ENCODE assay signal across 2 cellular contexts in the genomic region with DNA sequence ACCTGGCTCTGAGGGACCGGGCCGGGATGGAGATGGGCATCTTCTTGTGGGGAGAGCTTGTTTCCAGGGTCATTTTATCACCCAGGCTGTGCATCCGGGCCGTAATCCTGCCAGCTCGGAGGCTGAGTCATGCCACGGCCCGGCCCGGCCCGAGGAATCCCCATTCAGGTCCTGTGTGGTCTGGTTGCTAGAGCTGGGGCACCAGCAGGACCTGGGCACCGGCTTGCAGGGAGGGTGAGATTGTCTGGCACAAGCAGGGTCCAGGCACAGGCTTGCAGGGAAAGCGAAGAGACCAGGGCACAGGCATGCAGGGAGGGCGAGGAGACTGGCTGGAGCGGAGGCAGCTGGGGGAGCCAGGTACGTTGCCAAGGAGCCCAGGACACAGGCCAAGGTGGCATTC.
TF ChIP-seq lines count a peak whose summit lies in the region.

No MANE protein-coding gene starts in this region.

TF ChIP-seq in liver, 16 proteins besides CTCF, POLR2A, EP300 and RAD21 (continued from another document):
- TF ChIP-seq, protein P1, sequence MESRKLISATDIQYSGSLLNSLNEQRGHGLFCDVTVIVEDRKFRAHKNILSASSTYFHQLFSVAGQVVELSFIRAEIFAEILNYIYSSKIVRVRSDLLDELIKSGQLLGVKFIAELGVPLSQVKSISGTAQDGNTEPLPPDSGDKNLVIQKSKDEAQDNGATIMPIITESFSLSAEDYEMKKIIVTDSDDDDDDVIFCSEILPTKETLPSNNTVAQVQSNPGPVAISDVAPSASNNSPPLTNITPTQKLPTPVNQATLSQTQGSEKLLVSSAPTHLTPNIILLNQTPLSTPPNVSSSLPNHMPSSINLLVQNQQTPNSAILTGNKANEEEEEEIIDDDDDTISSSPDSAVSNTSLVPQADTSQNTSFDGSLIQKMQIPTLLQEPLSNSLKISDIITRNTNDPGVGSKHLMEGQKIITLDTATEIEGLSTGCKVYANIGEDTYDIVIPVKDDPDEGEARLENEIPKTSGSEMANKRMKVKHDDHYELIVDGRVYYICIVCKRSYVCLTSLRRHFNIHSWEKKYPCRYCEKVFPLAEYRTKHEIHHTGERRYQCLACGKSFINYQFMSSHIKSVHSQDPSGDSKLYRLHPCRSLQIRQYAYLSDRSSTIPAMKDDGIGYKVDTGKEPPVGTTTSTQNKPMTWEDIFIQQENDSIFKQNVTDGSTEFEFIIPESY (IDR thresholded peaks at IDR 0.05): no peak
- TF ChIP-seq SP1 (IDR thresholded peaks at IDR 0.05) (no peak), EGR1 (IDR thresholded peaks at IDR 0.05; ENCODE audit: low read depth in 2 of 2) (no peak), HNF4A (conservative IDR thresholded peaks at IDR 0.05) (no peak), TAF1 (conservative IDR thresholded peaks at IDR 0.05) (no peak), FOXA1 (IDR thresholded peaks at IDR 0.05) (no peak)

TF ChIP-seq in HepG2, 621 proteins besides CTCF, POLR2A, EP300 and RAD21 (continued from another document):
- TF ChIP-seq, protein P2, sequence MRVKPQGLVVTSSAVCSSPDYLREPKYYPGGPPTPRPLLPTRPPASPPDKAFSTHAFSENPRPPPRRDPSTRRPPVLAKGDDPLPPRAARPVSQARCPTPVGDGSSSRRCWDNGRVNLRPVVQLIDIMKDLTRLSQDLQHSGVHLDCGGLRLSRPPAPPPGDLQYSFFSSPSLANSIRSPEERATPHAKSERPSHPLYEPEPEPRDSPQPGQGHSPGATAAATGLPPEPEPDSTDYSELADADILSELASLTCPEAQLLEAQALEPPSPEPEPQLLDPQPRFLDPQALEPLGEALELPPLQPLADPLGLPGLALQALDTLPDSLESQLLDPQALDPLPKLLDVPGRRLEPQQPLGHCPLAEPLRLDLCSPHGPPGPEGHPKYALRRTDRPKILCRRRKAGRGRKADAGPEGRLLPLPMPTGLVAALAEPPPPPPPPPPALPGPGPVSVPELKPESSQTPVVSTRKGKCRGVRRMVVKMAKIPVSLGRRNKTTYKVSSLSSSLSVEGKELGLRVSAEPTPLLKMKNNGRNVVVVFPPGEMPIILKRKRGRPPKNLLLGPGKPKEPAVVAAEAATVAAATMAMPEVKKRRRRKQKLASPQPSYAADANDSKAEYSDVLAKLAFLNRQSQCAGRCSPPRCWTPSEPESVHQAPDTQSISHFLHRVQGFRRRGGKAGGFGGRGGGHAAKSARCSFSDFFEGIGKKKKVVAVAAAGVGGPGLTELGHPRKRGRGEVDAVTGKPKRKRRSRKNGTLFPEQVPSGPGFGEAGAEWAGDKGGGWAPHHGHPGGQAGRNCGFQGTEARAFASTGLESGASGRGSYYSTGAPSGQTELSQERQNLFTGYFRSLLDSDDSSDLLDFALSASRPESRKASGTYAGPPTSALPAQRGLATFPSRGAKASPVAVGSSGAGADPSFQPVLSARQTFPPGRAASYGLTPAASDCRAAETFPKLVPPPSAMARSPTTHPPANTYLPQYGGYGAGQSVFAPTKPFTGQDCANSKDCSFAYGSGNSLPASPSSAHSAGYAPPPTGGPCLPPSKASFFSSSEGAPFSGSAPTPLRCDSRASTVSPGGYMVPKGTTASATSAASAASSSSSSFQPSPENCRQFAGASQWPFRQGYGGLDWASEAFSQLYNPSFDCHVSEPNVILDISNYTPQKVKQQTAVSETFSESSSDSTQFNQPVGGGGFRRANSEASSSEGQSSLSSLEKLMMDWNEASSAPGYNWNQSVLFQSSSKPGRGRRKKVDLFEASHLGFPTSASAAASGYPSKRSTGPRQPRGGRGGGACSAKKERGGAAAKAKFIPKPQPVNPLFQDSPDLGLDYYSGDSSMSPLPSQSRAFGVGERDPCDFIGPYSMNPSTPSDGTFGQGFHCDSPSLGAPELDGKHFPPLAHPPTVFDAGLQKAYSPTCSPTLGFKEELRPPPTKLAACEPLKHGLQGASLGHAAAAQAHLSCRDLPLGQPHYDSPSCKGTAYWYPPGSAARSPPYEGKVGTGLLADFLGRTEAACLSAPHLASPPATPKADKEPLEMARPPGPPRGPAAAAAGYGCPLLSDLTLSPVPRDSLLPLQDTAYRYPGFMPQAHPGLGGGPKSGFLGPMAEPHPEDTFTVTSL (CRISPR knock-in tag; IDR thresholded peaks at IDR 0.05; ENCODE audit: borderline replicate concordance): no peak
- TF ChIP-seq FOXK2 (IDR thresholded peaks at IDR 0.05): no peak
- TF ChIP-seq, protein P3, sequence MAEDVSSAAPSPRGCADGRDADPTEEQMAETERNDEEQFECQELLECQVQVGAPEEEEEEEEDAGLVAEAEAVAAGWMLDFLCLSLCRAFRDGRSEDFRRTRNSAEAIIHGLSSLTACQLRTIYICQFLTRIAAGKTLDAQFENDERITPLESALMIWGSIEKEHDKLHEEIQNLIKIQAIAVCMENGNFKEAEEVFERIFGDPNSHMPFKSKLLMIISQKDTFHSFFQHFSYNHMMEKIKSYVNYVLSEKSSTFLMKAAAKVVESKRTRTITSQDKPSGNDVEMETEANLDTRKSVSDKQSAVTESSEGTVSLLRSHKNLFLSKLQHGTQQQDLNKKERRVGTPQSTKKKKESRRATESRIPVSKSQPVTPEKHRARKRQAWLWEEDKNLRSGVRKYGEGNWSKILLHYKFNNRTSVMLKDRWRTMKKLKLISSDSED (CRISPR knock-in tag; IDR thresholded peaks at IDR 0.05): no peak
TF ChIP-seq in HepG2: peak in this region for 0.
